In the genomic region with DNA sequence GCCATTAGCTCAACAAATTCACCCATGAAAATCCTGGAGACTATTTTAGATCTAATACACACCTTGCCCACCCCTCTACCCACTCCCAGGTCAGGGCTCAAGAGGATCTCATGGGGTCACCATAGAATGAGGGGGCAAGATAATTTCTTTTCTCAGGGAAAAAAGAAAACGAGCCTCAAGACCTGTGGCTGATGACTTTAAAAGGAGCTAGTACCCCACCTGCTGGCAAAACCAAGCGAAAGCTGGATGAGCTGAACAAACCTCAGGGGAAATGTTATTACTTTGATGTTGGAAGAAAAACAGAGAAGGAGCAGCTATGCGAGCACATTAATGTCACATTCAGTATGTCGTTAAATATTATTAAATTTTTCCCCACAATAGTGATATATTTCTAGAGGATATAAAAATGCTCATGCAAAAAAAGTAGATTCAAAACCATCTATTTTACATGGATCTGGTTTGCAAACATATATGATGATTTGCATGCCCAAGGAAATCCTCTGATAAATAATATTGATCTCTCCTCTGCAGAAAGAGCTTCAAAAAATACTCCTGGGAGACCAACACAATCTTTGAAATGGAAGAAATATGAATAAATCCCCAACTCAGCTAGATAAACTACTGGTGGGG, we compare ENCODE assay signal across 2 cellular contexts.
TF ChIP-seq lines count a peak whose summit lies in the region.

No MANE protein-coding gene starts in this region.

TF ChIP-seq in HEK293, 187 proteins besides CTCF, POLR2A, EP300 and RAD21 (continues in another document):
- TF ChIP-seq ZNF654 (tag by site-specific recombination; IDR thresholded peaks at IDR 0.05; ENCODE audit: low read depth) (peak; percentile 83), ZNF140 (tag by site-specific recombination; IDR thresholded peaks at IDR 0.05) (no peak), ZNF169 (tag by site-specific recombination; IDR thresholded peaks at IDR 0.05) (no peak), ZNF544 (tag by site-specific recombination; IDR thresholded peaks at IDR 0.05) (no peak), ZNF785 (tag by site-specific recombination; IDR thresholded peaks at IDR 0.05) (no peak), ZNF423 (tag by site-specific recombination; IDR thresholded peaks at IDR 0.05) (no peak), ZNF629 (tag by site-specific recombination; IDR thresholded peaks at IDR 0.05) (no peak), ZNF530 (tag by site-specific recombination; IDR thresholded peaks at IDR 0.05; ENCODE audit: low read depth) (no peak), ZFP37 (tag by site-specific recombination; IDR thresholded peaks at IDR 0.05) (0 out of 2 replicates have a peak, but pooled peaks have one; percentile 30), ZNF624 (tag by site-specific recombination; IDR thresholded peaks at IDR 0.05) (no peak), OSR2 (tag by site-specific recombination; IDR thresholded peaks at IDR 0.05) (no peak), MYNN (tag by site-specific recombination; IDR thresholded peaks at IDR 0.05; ENCODE audit: borderline replicate concordance) (no peak), ZBTB8A (tag by site-specific recombination; IDR thresholded peaks at IDR 0.05) (no peak), ZNF837 (tag by site-specific recombination; IDR thresholded peaks at IDR 0.05) (no peak), REPIN1 (tag by site-specific recombination; IDR thresholded peaks at IDR 0.05; ENCODE audit: low read depth) (no peak), ZNF571 (tag by site-specific recombination; IDR thresholded peaks at IDR 0.05) (no peak), PRDM1 (tag by site-specific recombination; IDR thresholded peaks at IDR 0.05) (0 out of 2 replicates have a peak, but pooled peaks have one; percentile 6), ZNF16 (tag by site-specific recombination; IDR thresholded peaks at IDR 0.05; ENCODE audit: low read depth) (no peak), ZNF366 (tag by site-specific recombination; conservative IDR thresholded peaks at IDR 0.05) (0 out of 2 replicates have a peak, but pooled peaks have one; percentile 19), ZFP69B (tag by site-specific recombination; IDR thresholded peaks at IDR 0.05) (no peak), ZNF768 (tag by site-specific recombination; IDR thresholded peaks at IDR 0.05) (no peak), TCF7L2 (IDR thresholded peaks at IDR 0.05; ENCODE audit: borderline replicate concordance, low read depth, low read length) (peak; percentile 83; the same call in 1 of the 2 replicates), SETDB1 (IDR thresholded peaks at IDR 0.05; ENCODE audit: insufficient read length, low read length) (no peak), ZNF211 (tag by site-specific recombination; IDR thresholded peaks at IDR 0.05; ENCODE audit: low read depth) (no peak), OVOL3 (tag by site-specific recombination; IDR thresholded peaks at IDR 0.05) (no peak), EGR2 (tag by site-specific recombination; IDR thresholded peaks at IDR 0.05; ENCODE audit: low read depth) (no peak), ZNF585B (tag by site-specific recombination; IDR thresholded peaks at IDR 0.05) (no peak)
- TF ChIP-seq, protein P1, sequence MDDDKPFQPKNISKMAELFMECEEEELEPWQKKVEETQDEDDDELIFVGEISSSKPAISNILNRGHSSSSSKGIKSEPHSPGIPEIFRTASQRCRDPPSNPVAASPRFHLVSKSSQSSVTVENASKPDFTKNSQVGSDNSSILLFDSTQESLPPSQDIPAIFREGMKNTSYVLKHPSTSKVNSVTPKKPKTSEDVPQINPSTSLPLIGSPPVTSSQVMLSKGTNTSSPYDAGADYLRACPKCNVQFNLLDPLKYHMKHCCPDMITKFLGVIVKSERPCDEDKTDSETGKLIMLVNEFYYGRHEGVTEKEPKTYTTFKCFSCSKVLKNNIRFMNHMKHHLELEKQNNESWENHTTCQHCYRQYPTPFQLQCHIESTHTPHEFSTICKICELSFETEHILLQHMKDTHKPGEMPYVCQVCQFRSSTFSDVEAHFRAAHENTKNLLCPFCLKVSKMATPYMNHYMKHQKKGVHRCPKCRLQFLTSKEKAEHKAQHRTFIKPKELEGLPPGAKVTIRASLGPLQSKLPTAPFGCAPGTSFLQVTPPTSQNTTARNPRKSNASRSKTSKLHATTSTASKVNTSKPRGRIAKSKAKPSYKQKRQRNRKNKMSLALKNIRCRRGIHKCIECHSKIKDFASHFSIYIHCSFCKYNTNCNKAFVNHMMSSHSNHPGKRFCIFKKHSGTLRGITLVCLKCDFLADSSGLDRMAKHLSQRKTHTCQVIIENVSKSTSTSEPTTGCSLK (tag by site-specific recombination; IDR thresholded peaks at IDR 0.05), result no peak
- TF ChIP-seq, protein P2, sequence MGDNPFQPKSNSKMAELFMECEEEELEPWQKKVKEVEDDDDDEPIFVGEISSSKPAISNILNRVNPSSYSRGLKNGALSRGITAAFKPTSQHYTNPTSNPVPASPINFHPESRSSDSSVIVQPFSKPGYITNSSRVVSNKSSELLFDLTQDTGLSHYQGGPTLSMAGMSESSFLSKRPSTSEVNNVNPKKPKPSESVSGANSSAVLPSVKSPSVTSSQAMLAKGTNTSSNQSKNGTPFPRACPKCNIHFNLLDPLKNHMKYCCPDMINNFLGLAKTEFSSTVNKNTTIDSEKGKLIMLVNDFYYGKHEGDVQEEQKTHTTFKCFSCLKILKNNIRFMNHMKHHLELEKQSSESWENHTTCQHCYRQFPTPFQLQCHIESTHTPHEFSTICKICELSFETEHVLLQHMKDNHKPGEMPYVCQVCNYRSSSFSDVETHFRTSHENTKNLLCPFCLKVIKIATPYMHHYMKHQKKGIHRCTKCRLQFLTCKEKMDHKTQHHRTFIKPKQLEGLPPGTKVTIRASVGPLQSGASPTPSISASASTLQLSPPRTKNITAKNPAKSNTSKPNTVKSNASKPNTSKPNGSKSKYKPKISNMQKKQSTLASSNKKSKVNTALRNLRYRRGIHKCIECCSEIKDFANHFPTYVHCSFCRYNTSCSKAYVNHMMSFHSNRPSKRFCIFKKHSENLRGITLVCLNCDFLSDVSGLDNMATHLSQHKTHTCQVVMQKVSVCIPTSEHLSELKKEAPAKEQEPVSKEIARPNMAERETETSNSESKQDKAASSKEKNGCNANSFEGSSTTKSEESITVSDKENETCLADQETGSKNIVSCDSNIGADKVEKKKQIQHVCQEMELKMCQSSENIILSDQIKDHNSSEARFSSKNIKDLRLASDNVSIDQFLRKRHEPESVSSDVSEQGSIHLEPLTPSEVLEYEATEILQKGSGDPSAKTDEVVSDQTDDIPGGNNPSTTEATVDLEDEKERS (tag by site-specific recombination; IDR thresholded peaks at IDR 0.05), result no peak
- TF ChIP-seq, protein P3, sequence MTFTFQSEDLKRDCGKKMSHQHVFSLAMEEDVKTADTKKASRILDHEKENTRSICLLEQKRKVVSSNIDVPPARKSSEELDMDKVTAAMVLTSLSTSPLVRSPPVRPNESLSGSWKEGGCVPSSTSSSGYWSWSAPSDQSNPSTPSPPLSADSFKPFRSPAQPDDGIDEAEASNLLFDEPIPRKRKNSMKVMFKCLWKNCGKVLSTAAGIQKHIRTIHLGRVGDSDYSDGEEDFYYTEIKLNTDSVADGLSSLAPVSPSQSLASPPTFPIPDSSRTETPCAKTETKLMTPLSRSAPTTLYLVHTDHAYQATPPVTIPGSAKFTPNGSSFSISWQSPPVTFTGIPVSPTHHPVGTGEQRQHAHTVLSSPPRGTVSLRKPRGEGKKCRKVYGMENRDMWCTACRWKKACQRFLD (tag by site-specific recombination; IDR thresholded peaks at IDR 0.05), result no peak

TF ChIP-seq in endothelial cell of umbilical vein, 7 proteins besides CTCF, POLR2A, EP300 and RAD21:
- TF ChIP-seq EZH2 (IDR thresholded peaks at IDR 0.05; ENCODE audit: borderline replicate concordance, low read depth, low read length, severe bottlenecking), result no peak
- no peak for TF ChIP-seq FOS (IDR thresholded peaks at IDR 0.05; ENCODE audit: borderline replicate concordance, insufficient read depth, low read length)
- TF ChIP-seq, protein P4, sequence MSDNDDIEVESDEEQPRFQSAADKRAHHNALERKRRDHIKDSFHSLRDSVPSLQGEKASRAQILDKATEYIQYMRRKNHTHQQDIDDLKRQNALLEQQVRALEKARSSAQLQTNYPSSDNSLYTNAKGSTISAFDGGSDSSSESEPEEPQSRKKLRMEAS (IDR thresholded peaks at IDR 0.05; ENCODE audit: insufficient read depth, insufficient read length), result no peak
- TF ChIP-seq POLR2AphosphoS5 (IDR thresholded peaks at IDR 0.05; ENCODE audit: insufficient read depth, low read depth, low read length), result no peak
- no peak for TF ChIP-seq GATA2 (IDR thresholded peaks at IDR 0.05; ENCODE audit: insufficient read depth, insufficient read length, low read depth, low read length)
